In the genomic region with DNA sequence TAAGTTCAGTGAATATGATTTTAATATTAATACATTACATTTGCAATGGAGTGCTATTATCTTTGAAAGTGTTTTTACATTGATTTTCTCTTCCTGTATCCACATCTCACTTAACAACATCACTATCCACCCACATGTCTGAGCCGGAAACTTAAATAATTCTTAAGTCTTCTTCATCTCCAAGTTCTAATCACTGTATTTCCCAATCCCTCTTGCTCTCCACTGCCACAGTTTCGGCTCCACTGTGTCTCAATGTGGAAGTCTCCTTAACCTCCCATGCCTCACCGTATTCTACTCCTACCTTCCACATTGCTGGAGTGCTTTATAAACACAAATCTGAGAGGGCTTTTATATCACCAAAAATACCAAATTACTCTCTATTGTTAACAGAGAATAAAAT, we compare ENCODE assay signal across 29 cellular contexts. TPM values are rescaled to one million over a fixed set of nuclear protein-coding genes. Genes with fewer than 3 reads are reported as not detected.
"Had no signal": no experiment of that assay in that cellular context is flagged by ENCODE, and none has a peak within 500 bp of the region (broad histone marks: within the 10 kb centered on the region; RNA-seq: fewer than 3 reads in every experiment).

No MANE protein-coding gene starts in this region.

- H3K4me3 Mint-ChIP-seq: naive thymus-derived CD4-positive, alpha-beta T cell; natural killer cell; nephron; neural progenitor cell; stimulated activated effector memory CD8-positive, alpha-beta T cell treated with anti-CD3 and anti-CD28 coated beads, Interleukin-12 subunit alpha, Interleukin-12 subunit beta, amount 100 ng/mL, for 72 hours; stimulated activated naive B cell treated with anti-CD40 and anti-IgM and Interleukin-4, amounts not matched to agents 10 μg/mL and 1 μg/mL and 100 μg/mL, for 72 hours; stimulated activated naive CD8-positive, alpha-beta T cell treated with anti-CD3 and anti-CD28 coated beads, Interleukin-15, Interleukin-2, amounts not matched to agents 100 ng/mL and 50 ng/mL, for 24 hours had no signal

- H3K4me1 Mint-ChIP-seq: natural killer cell; nephron; neural progenitor cell; stimulated activated effector memory CD8-positive, alpha-beta T cell treated with anti-CD3 and anti-CD28 coated beads, Interleukin-12 subunit alpha, Interleukin-12 subunit beta, amount 100 ng/mL, for 72 hours had no signal

- H3K27ac Mint-ChIP-seq: naive thymus-derived CD4-positive, alpha-beta T cell; natural killer cell; nephron; neural progenitor cell; progenitor cell of endocrine pancreas; stimulated activated effector memory CD8-positive, alpha-beta T cell treated with anti-CD3 and anti-CD28 coated beads, Interleukin-12 subunit alpha, Interleukin-12 subunit beta, amount 100 ng/mL, for 72 hours; stimulated activated naive B cell treated with anti-CD40 and anti-IgM and Interleukin-4, amounts not matched to agents 10 μg/mL and 1 μg/mL and 100 μg/mL, for 72 hours; stimulated activated naive CD8-positive, alpha-beta T cell treated with anti-CD3 and anti-CD28 coated beads, Interleukin-15, Interleukin-2, amounts not matched to agents 100 ng/mL and 50 ng/mL, for 24 hours had no signal

- ATAC-seq: naive thymus-derived CD4-positive, alpha-beta T cell; natural killer cell; psoas muscle; right cardiac atrium; stimulated activated effector memory CD8-positive, alpha-beta T cell treated with anti-CD3 and anti-CD28 coated beads, Interleukin-12 subunit alpha, Interleukin-12 subunit beta, amount 100 ng/mL, for 72 hours; stimulated activated naive B cell treated with anti-CD40 and anti-IgM and Interleukin-4, amounts not matched to agents 10 μg/mL and 1 μg/mL and 100 μg/mL, for 72 hours had no signal

- DNase-seq: naive thymus-derived CD4-positive, alpha-beta T cell; natural killer cell; occipital lobe; ovary; posterior cingulate gyrus; psoas muscle; right cardiac atrium; right lobe of liver; sigmoid colon; spleen; stimulated activated CD4-positive, alpha-beta T cell treated with anti-CD3 and anti-CD28 coated beads, Interleukin-12 subunit alpha, Interleukin-12 subunit beta, amount 100 ng/mL, for 4 hours; stimulated activated CD4-positive, alpha-beta T cell treated with anti-CD3 and anti-CD28 coated beads, Interleukin-1b, Interleukin-23, amount 100 ng/mL, for 48 hours; stimulated activated CD4-positive, alpha-beta T cell treated with anti-CD3 and anti-CD28 coated beads, Interleukin-4, amount 100 ng/mL, for 1 hour; stimulated activated CD4-positive, alpha-beta T cell treated with anti-CD3 and anti-CD28 coated beads, Interleukin-4, amount 100 ng/mL, for 4 hours; stimulated activated naive B cell treated with anti-CD40 and anti-IgM and Interleukin-4, amounts not matched to agents 10 μg/mL and 1 μg/mL and 100 μg/mL, for 72 hours; stimulated activated naive CD4-positive, alpha-beta T cell treated with Interleukin-2 at 50 U/mL for 16 hours; stomach; thyroid gland; trophoblast cell had no signal

- H3K36me3 Mint-ChIP-seq: naive thymus-derived CD4-positive, alpha-beta T cell; natural killer cell; neural progenitor cell; stimulated activated effector memory CD8-positive, alpha-beta T cell treated with anti-CD3 and anti-CD28 coated beads, Interleukin-12 subunit alpha, Interleukin-12 subunit beta, amount 100 ng/mL, for 72 hours; stimulated activated naive B cell treated with anti-CD40 and anti-IgM and Interleukin-4, amounts not matched to agents 10 μg/mL and 1 μg/mL and 100 μg/mL, for 72 hours had no signal

- H3K36me3 ChIP-seq: neural progenitor cell, ovary, right lobe of liver, sigmoid colon, spleen, stomach, thoracic aorta, thyroid gland, tibial nerve, vagina had no signal

- H3K27me3 Mint-ChIP-seq: progenitor cell of endocrine pancreas had no signal

- H3K9me3 Mint-ChIP-seq: naive thymus-derived CD4-positive, alpha-beta T cell; natural killer cell; nephron; neural progenitor cell; stimulated activated effector memory CD8-positive, alpha-beta T cell treated with anti-CD3 and anti-CD28 coated beads, Interleukin-12 subunit alpha, Interleukin-12 subunit beta, amount 100 ng/mL, for 72 hours; stimulated activated naive CD8-positive, alpha-beta T cell treated with anti-CD3 and anti-CD28 coated beads, Interleukin-15, Interleukin-2, amounts not matched to agents 100 ng/mL and 50 ng/mL, for 24 hours had no signal

- H3K9me3 ChIP-seq: ovary, psoas muscle, right lobe of liver, sigmoid colon, spleen, stomach, thoracic aorta, thyroid gland, tibial nerve, vagina had no signal

- H3K4me3 ChIP-seq: neural progenitor cell, ovary, psoas muscle, right lobe of liver, sigmoid colon, smooth muscle cell, spleen, stomach, thoracic aorta, thyroid gland, tibial nerve, vagina had no signal

- H3K4me1 ChIP-seq: neural progenitor cell, psoas muscle, sigmoid colon, thyroid gland, tibial nerve, vagina had no signal

- H3K27me3 ChIP-seq: neural progenitor cell, ovary, right lobe of liver, sigmoid colon, spleen, stomach, thyroid gland, tibial nerve, vagina had no signal

- H3K27ac ChIP-seq: neural progenitor cell, ovary, parathyroid adenoma, psoas muscle, right lobe of liver, sigmoid colon, spleen, stomach, thoracic aorta, thyroid gland, tibial nerve, vagina had no signal

RNA-seq across cellular contexts. Expression of a gene that starts 25.3 kb away (rescaled TPM):
- total RNA-seq: smooth muscle cell had no signal
